In genomic region chr7:44127161-44127560, GRCh38 we compare ENCODE assay signal across 32 cellular contexts. TPM values are rescaled to one million over a fixed set of nuclear protein-coding genes. Genes with fewer than 3 reads are reported as not detected.
"Had no signal": no experiment of that assay in that cellular context is flagged by ENCODE, and none has a peak within 500 bp of the region (broad histone marks: within the 10 kb centered on the region; RNA-seq: fewer than 3 reads in every experiment).

No MANE protein-coding gene starts in this region.

- H3K9me3 ChIP-seq: left lung, ovary, right lobe of liver, tibial nerve, uterus had no signal

- ATAC-seq: left colon; left lung; natural killer cell treated with Interleukin-12 subunit alpha and Interleukin-12 subunit beta and Interleukin-15 and Interleukin-18, amount 100 ng/mL, for 72 hours; right lobe of liver; stimulated activated memory B cell treated with anti-CD40 and anti-IgM and Interleukin-4, amounts not matched to agents 10 μg/mL and 1 μg/mL and 100 μg/mL, for 72 hours; stimulated activated naive CD8-positive, alpha-beta T cell treated with anti-CD3 and anti-CD28 coated beads, Interleukin-15, amount 100 ng/mL, for 72 hours had no signal

- H3K9me3 Mint-ChIP-seq: natural killer cell treated with Interleukin-12 subunit alpha and Interleukin-12 subunit beta and Interleukin-15 and Interleukin-18, amount 100 ng/mL, for 72 hours; stimulated activated naive CD8-positive, alpha-beta T cell treated with anti-CD3 and anti-CD28 coated beads, Interleukin-15, amount 100 ng/mL, for 72 hours had no signal

- H3K27me3 ChIP-seq: left lung, ovary, right atrium auricular region, right lobe of liver, tibial nerve, uterus had no signal

- H3K36me3 Mint-ChIP-seq: natural killer cell treated with Interleukin-12 subunit alpha and Interleukin-12 subunit beta and Interleukin-15 and Interleukin-18, amount 100 ng/mL, for 72 hours had no signal

- H3K4me3 ChIP-seq: left lung, lung, ovary, right atrium auricular region, right lobe of liver, smooth muscle cell, tibial nerve, uterus had no signal

- H3K27me3 Mint-ChIP-seq: naive B cell; progenitor cell of endocrine pancreas; stimulated activated memory B cell treated with anti-CD40 and anti-IgM and Interleukin-4, amounts not matched to agents 10 μg/mL and 1 μg/mL and 100 μg/mL, for 72 hours; stimulated activated naive CD8-positive, alpha-beta T cell treated with anti-CD3 and anti-CD28 coated beads, Interleukin-15, amount 100 ng/mL, for 72 hours; type B pancreatic cell had no signal

- H3K36me3 ChIP-seq: left lung, ovary, right atrium auricular region, right lobe of liver, tibial nerve, uterus had no signal

- H3K4me1 ChIP-seq: uterus had no signal

- H3K27ac ChIP-seq: left lung, ovary, right lobe of liver, tibial nerve, uterus had no signal

- DNase-seq: hypothalamus; immature natural killer cell; left colon; mesendoderm; naive B cell; ovary; right lobe of liver; stimulated activated CD4-positive, alpha-beta T cell treated with anti-CD3 and anti-CD28 coated beads, Interleukin-1b, Interleukin-23, amount 100 ng/mL, for 48 hours; stimulated activated CD4-positive, alpha-beta T cell treated with anti-CD3 and anti-CD28 coated beads, Interleukin-2, amount 100 ng/mL, for 48 hours; stimulated activated CD4-positive, alpha-beta T cell treated with anti-CD3 and anti-CD28 coated beads, Interleukin-4, amount 100 ng/mL, for 4 hours; stimulated activated CD8-positive, alpha-beta memory T cell treated with anti-CD3 and anti-CD28 coated beads, Interleukin-4, amount 100 ng/mL, for 48 hours; stimulated activated naive CD4-positive, alpha-beta T cell treated with Interleukin-2 at 50 U/mL for 16 hours; stimulated activated naive CD8-positive, alpha-beta T cell treated with anti-CD3 and anti-CD28 coated beads, Interleukin-15, amount 100 ng/mL, for 72 hours; substantia nigra; uterus had no signal

- H3K4me2 ChIP-seq: smooth muscle cell had no signal

- H3K4me3 Mint-ChIP-seq: mesothelial cell of epicardium; natural killer cell treated with Interleukin-12 subunit alpha and Interleukin-12 subunit beta and Interleukin-15 and Interleukin-18, amount 100 ng/mL, for 72 hours; stimulated activated memory B cell treated with anti-CD40 and anti-IgM and Interleukin-4, amounts not matched to agents 10 μg/mL and 1 μg/mL and 100 μg/mL, for 72 hours; stimulated activated naive CD8-positive, alpha-beta T cell treated with anti-CD3 and anti-CD28 coated beads, Interleukin-15, amount 100 ng/mL, for 72 hours had no signal

- H3K27ac Mint-ChIP-seq: mesothelial cell of epicardium; natural killer cell treated with Interleukin-12 subunit alpha and Interleukin-12 subunit beta and Interleukin-15 and Interleukin-18, amount 100 ng/mL, for 72 hours; progenitor cell of endocrine pancreas; stimulated activated memory B cell treated with anti-CD40 and anti-IgM and Interleukin-4, amounts not matched to agents 10 μg/mL and 1 μg/mL and 100 μg/mL, for 72 hours; stimulated activated naive CD8-positive, alpha-beta T cell treated with anti-CD3 and anti-CD28 coated beads, Interleukin-15, amount 100 ng/mL, for 72 hours; type B pancreatic cell had no signal

RNA-seq across cellular contexts. Expression of gene MYL7, which starts 14.0 kb away (rescaled TPM):
- total RNA-seq: kidney; left colon; liver; mononuclear cell; natural killer cell treated with Interleukin-12 subunit alpha and Interleukin-12 subunit beta and Interleukin-15 and Interleukin-18, amount 100 ng/mL, for 72 hours; omental fat pad; pulmonary artery endothelial cell; renal cortical epithelial cell; tibial nerve; ureter; uterus had no signal
- polyA plus RNA-seq: immature natural killer cell, liver had no signal
